In genomic region chr6:152296648-152297376, GRCh38 we compare ENCODE assay signal across 16 cellular contexts.
A peak's percentile ranks its signal among the peaks of the same experiment; 100 is the strongest.
DNase-seq lines count a peak whose midpoint lies in the region; ATAC-seq, FAIRE-seq and TF ChIP-seq lines count a peak whose summit lies in the region.
"Had no signal": no experiment of that assay in that cellular context is flagged by ENCODE, and none has a peak within 500 bp of the region (broad histone marks: within the 10 kb centered on the region; RNA-seq: fewer than 3 reads in every experiment).

No MANE protein-coding gene starts in this region.

- no peaks in the 10 kb centered on the region for H3K27me3 Mint-ChIP-seq in brain
- H3K27me3 Mint-ChIP-seq in memory B cell: no peaks in the 10 kb centered on the region
- H3K27me3 Mint-ChIP-seq in T-cell: no peaks in the 10 kb centered on the region

- no peak for TF ChIP-seq POLR2A in GM12892 (IDR thresholded peaks at IDR 0.05; ENCODE audit: low read depth, low read length)

- H3K36me3 Mint-ChIP-seq in brain (peaks cover 41% of the 10 kb centered on the region), memory B cell (peaks cover 23% of the 10 kb centered on the region), T-cell (peaks cover 38% of the 10 kb centered on the region)

- POLR2A ChIA-PET in T-cell (lab: Charles Lee): interaction anchor here in 1 of 2 donors (0.6 kb wide), 1 partner anchor 18 kb away, joined by 4 read pairs; no protein-coding TSS in a partner anchor

- H3K4me3 Mint-ChIP-seq in brain (peak overlapping the region in 1 of 5 experiments; percentile 14), memory B cell (no peak overlapping the region), T-cell (no peak overlapping the region)
- H3K4me3 Mint-ChIP-seq: mesothelial cell of epicardium had no signal

- CTCF ChIA-PET in T-cell (lab: Charles Lee): interaction anchor here (1.3 to 1.5 kb wide), 2 partner anchors 13 to 41 kb away, joined by 3 to 4 read pairs; no protein-coding TSS in a partner anchor

- H3K9me3 Mint-ChIP-seq in brain (no peaks in the 10 kb centered on the region), memory B cell (no peaks in the 10 kb centered on the region), T-cell (no peaks in the 10 kb centered on the region)
- H3K9me3 Mint-ChIP-seq: mesothelial cell of epicardium had no signal

- H3K27ac Mint-ChIP-seq in brain: peak overlapping the region in 3 of 5 experiments; percentile 35 to 55 (median 44)
- peak overlapping the region; percentile 38 for H3K27ac Mint-ChIP-seq in memory B cell
- no peak overlapping the region for H3K27ac Mint-ChIP-seq in T-cell
- H3K27ac Mint-ChIP-seq: mesothelial cell of epicardium had no signal

- no peak for ATAC-seq in memory B cell (ENCODE audit: low read depth)
- no peak for ATAC-seq in HG03442 (IDR thresholded peaks at IDR 0.05; ENCODE audit: unreplicated experiment)
- no peak for ATAC-seq in T-cell (replicated peaks in 1 of 4)
- ATAC-seq: activated CD4-positive, CD25-positive, alpha-beta regulatory T cell treated with anti-CD3 and anti-CD28 coated beads, Interleukin-2, amount 50 U/mL, for 24 hours had no signal

- peak; percentile 5 for FAIRE-seq in GM12892 (lab: Jason Lieb, UNC)
- FAIRE-seq: GM12878 had no signal

- H3K4me1 Mint-ChIP-seq in brain (peaks cover 64% of the 10 kb centered on the region), memory B cell (peaks cover 26% of the 10 kb centered on the region), T-cell (peaks cover 50 to 60% (median 52%) of the 10 kb centered on the region in 3 donors)

- DNase-seq in AG08396 (ENCODE audit: low spot score) (peak; percentile 12), GM12892 (ENCODE audit: insufficient read length) (no peak), memory B cell (ENCODE audit: low spot score in 2 of 2) (no peak), NCI-H1417 (lab: John Stamatoyannopoulos, UW) (no peak), EL (no peak), T-cell (no peak)
- DNase-seq: activated T-cell treated with anti-CD3 and anti-CD28 coated beads for 4 hours, adrenal gland, dorsolateral prefrontal cortex, NCI-H1048, NCI-H2227 treated with DMSO at 0.1 percent for 48 hours had no signal

- TF ChIP-seq CTCF in brain (conservative IDR thresholded peaks at IDR 0.05): no peak

Comparison
In these comparisons a context has a peak if more than half of its experiments do, and no peak if none do; other contexts are left out.
1. H3K27ac Mint-ChIP-seq: peak in brain (3 of 5) and memory B cell (single experiment); none in T-cell (0 of 2).